In the genomic region with DNA sequence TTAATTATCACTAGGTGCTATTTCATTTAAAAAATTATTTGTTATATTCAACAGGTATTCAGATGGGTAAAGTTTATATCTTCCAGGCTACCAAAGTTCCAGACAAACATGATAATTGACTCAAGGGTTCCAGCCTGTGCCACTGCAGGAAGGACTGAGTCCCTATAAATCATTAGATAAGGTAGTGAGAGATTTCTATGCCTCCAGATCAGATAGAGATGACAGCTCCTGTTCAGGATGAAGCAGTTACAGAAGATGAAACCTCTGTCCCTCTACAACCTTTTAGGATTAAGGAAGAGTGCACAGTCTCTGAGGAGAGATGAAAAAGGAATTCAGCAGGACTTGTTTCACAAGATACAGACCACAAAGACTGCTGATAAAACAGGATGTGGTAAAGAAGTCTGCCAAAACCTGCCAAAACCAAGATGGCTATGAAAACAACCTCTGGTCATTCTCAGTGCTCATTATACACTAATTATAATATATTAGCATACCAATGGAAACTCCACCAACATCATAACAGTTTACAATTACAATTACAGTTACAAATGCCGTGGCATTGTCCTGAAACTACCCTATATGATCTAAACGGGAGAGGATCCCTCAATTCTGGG, we compare ENCODE assay signal across 8 cellular contexts.
DNase-seq lines count a peak whose midpoint lies in the region; ATAC-seq, FAIRE-seq and TF ChIP-seq lines count a peak whose summit lies in the region.

No MANE protein-coding gene starts in this region.

- H3K27me3 Mint-ChIP-seq in chondrocyte (ENCODE audit: low read depth) (peaks cover 7% of the 10 kb centered on the region), progenitor cell of endocrine pancreas (no peaks in the 10 kb centered on the region)
- H3K27me3 Mint-ChIP-seq in stimulated activated naive CD8-positive, alpha-beta T cell treated with anti-CD3 and anti-CD28 coated beads, Interleukin-15, Interleukin-2, amounts not matched to agents 100 ng/mL and 50 ng/mL, for 24 hours: no peaks in the 10 kb centered on the region

- no peaks in the 10 kb centered on the region for H3K27me3 ChIP-seq in MM.1S (replicated peaks; ENCODE audit: insufficient read depth, low read length)

- no peak overlapping the region for H3K4me3 ChIP-seq in MM.1S (ENCODE audit: low read length)

- FAIRE-seq in D721Med (lab: Jason Lieb, UNC): no peak

- H3F3A ChIP-seq in MM.1S (ENCODE audit: insufficient read depth, low read length): no peaks in the 10 kb centered on the region

- peak; percentile 46 for DNase-seq in AG08395 (ENCODE audit: low spot score)
- peak; percentile 49 for DNase-seq in MM.1S
- no peak for DNase-seq in chondrocyte (ENCODE audit: low spot score)
- no peak for DNase-seq in islet precursor cell
- no peak for DNase-seq in progenitor cell of endocrine pancreas (ENCODE audit: low spot score, unreplicated experiment)
- no peak for DNase-seq in D721Med (ENCODE audit: insufficient read length, low spot score)

- H3K4me2 ChIP-seq in MM.1S (ENCODE audit: low read depth, low read length): peak overlapping the region; percentile 41; the same call in 1 of the 2 replicates

- no peak overlapping the region for H3K27ac ChIP-seq in MM.1S (ENCODE audit: low read length)

- TF ChIP-seq CTCF in MM.1S (IDR thresholded peaks at IDR 0.05; ENCODE audit: low read length): no peak
- no peak for TF ChIP-seq CTCF in chondrocyte (IDR thresholded peaks at IDR 0.05)
- TF ChIP-seq CTCF in progenitor cell of endocrine pancreas (IDR thresholded peaks at IDR 0.05; ENCODE audit: unreplicated experiment): no peak
- no peak for TF ChIP-seq CTCF in D721Med (IDR thresholded peaks at IDR 0.05; ENCODE audit: insufficient read depth, missing control alignments)

- H2AFZ ChIP-seq in MM.1S (ENCODE audit: low read length): no peak overlapping the region

- peaks cover 7% of the 10 kb centered on the region; the same call in 1 of the 2 replicates for H3K4me1 ChIP-seq in MM.1S (ENCODE audit: low read length)

- H3K27ac Mint-ChIP-seq in chondrocyte (ENCODE audit: unreplicated experiment): peak overlapping the region; percentile 29
- peak overlapping the region; percentile 26 for H3K27ac Mint-ChIP-seq in stimulated activated naive CD8-positive, alpha-beta T cell treated with anti-CD3 and anti-CD28 coated beads, Interleukin-15, Interleukin-2, amounts not matched to agents 100 ng/mL and 50 ng/mL, for 24 hours
- no peak overlapping the region for H3K27ac Mint-ChIP-seq in progenitor cell of endocrine pancreas

- H3K4me3 Mint-ChIP-seq in chondrocyte (ENCODE audit: unreplicated experiment) (no peak overlapping the region), progenitor cell of endocrine pancreas (ENCODE audit: low read depth) (no peak overlapping the region)
- H3K4me3 Mint-ChIP-seq in stimulated activated naive CD8-positive, alpha-beta T cell treated with anti-CD3 and anti-CD28 coated beads, Interleukin-15, Interleukin-2, amounts not matched to agents 100 ng/mL and 50 ng/mL, for 24 hours: peak overlapping the region; percentile 33

- H3K4me1 Mint-ChIP-seq in chondrocyte (ENCODE audit: low read depth): peaks cover 22% of the 10 kb centered on the region
- H3K4me1 Mint-ChIP-seq in stimulated activated naive CD8-positive, alpha-beta T cell treated with anti-CD3 and anti-CD28 coated beads, Interleukin-15, Interleukin-2, amounts not matched to agents 100 ng/mL and 50 ng/mL, for 24 hours (ENCODE audit: low read depth): peaks cover 36% of the 10 kb centered on the region
- peaks cover 6% of the 10 kb centered on the region for H3K4me1 Mint-ChIP-seq in progenitor cell of endocrine pancreas (ENCODE audit: low read depth)

- H3K36me3 ChIP-seq in MM.1S (replicated peaks; ENCODE audit: insufficient read depth, low read length): no peaks in the 10 kb centered on the region

- H3K9ac ChIP-seq in MM.1S (ENCODE audit: low read length): no peak overlapping the region

- no peaks in the 10 kb centered on the region for H3K9me2 ChIP-seq in MM.1S (replicated peaks; ENCODE audit: insufficient read depth, low read length)

- peak; percentile 98 for ATAC-seq in GM19395 (IDR thresholded peaks at IDR 0.05; ENCODE audit: unreplicated experiment)

- no peaks in the 10 kb centered on the region for H3K9me3 ChIP-seq in MM.1S (replicated peaks; ENCODE audit: insufficient read depth, low read length)

- H3K79me2 ChIP-seq in MM.1S (ENCODE audit: low read length): no peaks in the 10 kb centered on the region

- H3K9me3 Mint-ChIP-seq in chondrocyte (ENCODE audit: low read depth): peaks cover 8% of the 10 kb centered on the region
- no peaks in the 10 kb centered on the region for H3K9me3 Mint-ChIP-seq in stimulated activated naive CD8-positive, alpha-beta T cell treated with anti-CD3 and anti-CD28 coated beads, Interleukin-15, Interleukin-2, amounts not matched to agents 100 ng/mL and 50 ng/mL, for 24 hours
- H3K9me3 Mint-ChIP-seq in progenitor cell of endocrine pancreas (ENCODE audit: low read depth): peaks cover 8% of the 10 kb centered on the region

- H4K20me1 ChIP-seq in MM.1S (ENCODE audit: insufficient read depth, low read length): no peaks in the 10 kb centered on the region

- H3K36me3 Mint-ChIP-seq in chondrocyte (ENCODE audit: low read depth) (peaks cover 1% of the 10 kb centered on the region), progenitor cell of endocrine pancreas (ENCODE audit: insufficient read depth) (peaks cover 3% of the 10 kb centered on the region)
- no peaks in the 10 kb centered on the region for H3K36me3 Mint-ChIP-seq in stimulated activated naive CD8-positive, alpha-beta T cell treated with anti-CD3 and anti-CD28 coated beads, Interleukin-15, Interleukin-2, amounts not matched to agents 100 ng/mL and 50 ng/mL, for 24 hours (ENCODE audit: low read depth)

Comparison
In these comparisons a context has a peak if more than half of its experiments do, and no peak if none do; other contexts are left out.
1. DNase-seq: peak in AG08395 (single experiment) and MM.1S (single experiment); none in chondrocyte (single experiment), islet precursor cell (single experiment), progenitor cell of endocrine pancreas (single experiment) and D721Med (single experiment).